16 cellular contexts compared by ENCODE assay signal in genomic region chr4:113471141-113471860, GRCh38.
DNase-seq lines count a peak whose midpoint lies in the region; ATAC-seq, FAIRE-seq and TF ChIP-seq lines count a peak whose summit lies in the region.
"Had no signal": no experiment of that assay in that cellular context is flagged by ENCODE, and none has a peak within 500 bp of the region (broad histone marks: within the 10 kb centered on the region; RNA-seq: fewer than 3 reads in every experiment).

No MANE protein-coding gene starts in this region.

- POLR2A ChIA-PET in MCF 10A (lab: Yijun Ruan, JAX), result interaction anchor here (0.6 to 1.2 kb wide), 4 partner anchors 25 to 569 kb away, joined by 3 to 4 read pairs (median 3); no protein-coding TSS in a partner anchor

- H3K27me3 ChIP-seq in mammary epithelial cell (ENCODE audit: insufficient read depth, low read length) (no peaks in the 10 kb centered on the region), adipocyte (replicated peaks; ENCODE audit: control insufficient read depth, insufficient read depth, low read length) (no peaks in the 10 kb centered on the region), subcutaneous abdominal adipose tissue (ENCODE audit: control insufficient read depth in 5 of 5, insufficient read depth in 4 of 5, low read length in 5 of 5) (no peaks in the 10 kb centered on the region), pancreas (no peaks in the 10 kb centered on the region), esophagus squamous epithelium (no peaks in the 10 kb centered on the region)
- H3K27me3 ChIP-seq: cardiac muscle cell had no signal

- H3K36me3 Mint-ChIP-seq in MCF 10A (ENCODE audit: insufficient read depth, unreplicated experiment), result no peaks in the 10 kb centered on the region

- no peak for DNase-seq in MCF 10A (ENCODE audit: unreplicated experiment)
- DNase-seq in mammary epithelial cell, result no peak
- no peak for DNase-seq in adipocyte (ENCODE audit: low read depth)
- DNase-seq in foreskin fibroblast, result peak; percentile 19 to 51
- DNase-seq in pancreas, result no peak
- DNase-seq in esophagus squamous epithelium (lab: John Stamatoyannopoulos, UW), result no peak
- no peak for DNase-seq in AML-193 (lab: John Stamatoyannopoulos, UW)
- DNase-seq: activated CD8-positive, alpha-beta T cell treated with anti-CD3 and anti-CD28 coated beads, Interleukin-2, amount 10 ng/mL, durations not matched to agents 7 days and 5 days; activated effector memory CD4-positive, alpha-beta T cell treated with anti-CD3 and anti-CD28 coated beads, Interleukin-2, amount 50 U/mL, for 16 hours; COR-L47; GDM1; NCI-H1694 treated with DMSO at 0.1 percent for 48 hours; NCI-H510A treated with DMSO at 0.1 percent for 48 hours had no signal

- H3K79me2 ChIP-seq in mammary epithelial cell (ENCODE audit: insufficient read depth, low read length), result no peaks in the 10 kb centered on the region

- peaks cover 9% of the 10 kb centered on the region for H3K9me3 Mint-ChIP-seq in MCF 10A (ENCODE audit: unreplicated experiment)

- BruUV-seq in MCF 10A (replicated peaks; lab: Mats Ljungman, UMichigan), result no TSS peak
- BruUV-seq in mammary epithelial cell (replicated peaks; lab: Mats Ljungman, UMichigan), result no TSS peak

- TF ChIP-seq CTCF in MCF 10A (IDR thresholded peaks at IDR 0.05; ENCODE audit: unreplicated experiment), result no peak
- no peak for TF ChIP-seq CTCF in mammary epithelial cell (conservative IDR thresholded peaks at IDR 0.05 in 1 of 2, IDR thresholded peaks at IDR 0.05 in 1 of 2; ENCODE audit: extremely low read depth in 1 of 2, insufficient read depth in 1 of 2, low read depth in 1 of 2, low read length in 2 of 2)
- no peak for TF ChIP-seq CTCF in foreskin fibroblast (IDR thresholded peaks at IDR 0.05; ENCODE audit: low read depth, low read length)
- no peak for TF ChIP-seq CTCF in pancreas (IDR thresholded peaks at IDR 0.05)
- TF ChIP-seq CTCF in esophagus squamous epithelium (IDR thresholded peaks at IDR 0.05), result no peak

- H3K36me3 ChIP-seq in mammary epithelial cell (ENCODE audit: insufficient read depth, low read length), result no peaks in the 10 kb centered on the region
- peaks cover 12% of the 10 kb centered on the region for H3K36me3 ChIP-seq in adipocyte (ENCODE audit: control insufficient read depth, insufficient read depth, low read length, severe bottlenecking)
- peaks cover 0 to 10% (median 0%) of the 10 kb centered on the region in 5 donors for H3K36me3 ChIP-seq in subcutaneous abdominal adipose tissue (ENCODE audit: control insufficient read depth in 5 of 5, insufficient read depth in 5 of 5, low read length in 5 of 5)
- no peaks in the 10 kb centered on the region for H3K36me3 ChIP-seq in pancreas
- H3K36me3 ChIP-seq in esophagus squamous epithelium, result no peaks in the 10 kb centered on the region
- H3K36me3 ChIP-seq: cardiac muscle cell had no signal

- no peak for TF ChIP-seq POLR2A in esophagus squamous epithelium (IDR thresholded peaks at IDR 0.05)

- dilution Hi-C loops in mammary epithelial cell (cut with HindIII; ENCODE audit: low sequenced_read_pairs), result no loop called here

- CTCF ChIA-PET in MCF 10A (lab: Yijun Ruan, JAX), result interaction anchor here (0.7 kb wide), 1 partner anchor 172 kb away, joined by 9 read pairs; no protein-coding TSS in a partner anchor
- CTCF ChIA-PET in mammary epithelial cell (lab: Charles Lee; ENCODE audit: low non-redundant PET), result no interaction called here

- in situ Hi-C loops in mammary epithelial cell (cut with MboI; ENCODE audit: low sequenced_read_pairs in 2 of 2), result no loop called here

- no peak overlapping the region for H3K9ac ChIP-seq in mammary epithelial cell (ENCODE audit: insufficient read depth, low read length)
- H3K9ac ChIP-seq in adipocyte (ENCODE audit: low read length), result peak overlapping the region; percentile 72
- H3K9ac ChIP-seq in subcutaneous abdominal adipose tissue (ENCODE audit: low read length in 5 of 5), result no peak overlapping the region

- intact Hi-C loops in MCF 10A (cut with micrococcal nuclease) (no loop called here), mammary epithelial cell (cut with micrococcal nuclease) (no loop called here), pancreas (cut with DNase I) (no loop called here), esophagus squamous epithelium (cut with DNase I) (no loop called here)

- FAIRE-seq in pancreas (lab: Jason Lieb, UNC), result no peak
- FAIRE-seq: islet of Langerhans had no signal

- no peak overlapping the region for H3K4me3 Mint-ChIP-seq in MCF 10A (ENCODE audit: unreplicated experiment)
- H3K4me3 Mint-ChIP-seq: activated CD8-positive, alpha-beta T cell treated with anti-CD3 and anti-CD28 coated beads, Interleukin-2, amount 10 ng/mL, durations not matched to agents 7 days and 5 days had no signal

- 100% methylated on average over 4 of the region's 4 CpGs for WGBS in mammary epithelial cell (ENCODE audit: low coverage, missing lambda C conversion rate)
- 90 to 99% methylated on average over 4 of the region's 4 CpGs for WGBS in pancreas, 2 donors
- WGBS in esophagus squamous epithelium, 2 donors, result 77 to 89% methylated on average over 4 of the region's 4 CpGs

- no peak overlapping the region for H3K4me2 ChIP-seq in mammary epithelial cell (ENCODE audit: insufficient read depth, low read depth, low read length)

- peaks cover 35% of the 10 kb centered on the region for H3K4me1 ChIP-seq in mammary epithelial cell (ENCODE audit: insufficient read depth, low read length)
- H3K4me1 ChIP-seq in adipocyte (ENCODE audit: control insufficient read depth, insufficient read depth, low read length), result peaks cover 93% of the 10 kb centered on the region
- peaks cover 0 to 24% (median 15%) of the 10 kb centered on the region in 5 donors for H3K4me1 ChIP-seq in subcutaneous abdominal adipose tissue (ENCODE audit: control insufficient read depth in 5 of 5, insufficient read depth in 5 of 5, low read length in 5 of 5)
- H3K4me1 ChIP-seq in pancreas, result no peaks in the 10 kb centered on the region
- H3K4me1 ChIP-seq in esophagus squamous epithelium, result peaks cover 11 to 47% (median 16%) of the 10 kb centered on the region in 3 donors

- H3K27ac Mint-ChIP-seq in MCF 10A (ENCODE audit: low read depth, unreplicated experiment), result peak overlapping the region; percentile 87
- H3K27ac Mint-ChIP-seq: activated CD8-positive, alpha-beta T cell treated with anti-CD3 and anti-CD28 coated beads, Interleukin-2, amount 10 ng/mL, durations not matched to agents 7 days and 5 days had no signal

- ATAC-seq in pancreas, result no peak
- ATAC-seq: activated CD8-positive, alpha-beta T cell treated with anti-CD3 and anti-CD28 coated beads, Interleukin-2, amount 10 ng/mL, durations not matched to agents 7 days and 5 days had no signal

- H3K4me3 ChIP-seq in mammary epithelial cell (replicated peaks in 1 of 3; ENCODE audit: insufficient read depth in 1 of 3, low read depth in 2 of 3, low read length in 3 of 3) (no peak overlapping the region), adipocyte (ENCODE audit: low read length) (peak overlapping the region; percentile 28), foreskin fibroblast (ENCODE audit: low read depth in 1 of 2, low read length in 2 of 2) (no peak overlapping the region), subcutaneous abdominal adipose tissue (ENCODE audit: low read depth in 1 of 5, low read length in 5 of 5) (no peak overlapping the region), pancreas (no peak overlapping the region), esophagus squamous epithelium (no peak overlapping the region)
- H3K4me3 ChIP-seq: cardiac muscle cell had no signal

- H3K9me3 ChIP-seq in mammary epithelial cell (replicated peaks; ENCODE audit: insufficient read depth, low read length), result peaks cover 2% of the 10 kb centered on the region
- H3K9me3 ChIP-seq in adipocyte (ENCODE audit: control insufficient read depth, low read length), result peaks cover 2% of the 10 kb centered on the region
- no peaks in the 10 kb centered on the region for H3K9me3 ChIP-seq in subcutaneous abdominal adipose tissue (ENCODE audit: control insufficient read depth in 5 of 5, low read length in 5 of 5)
- no peaks in the 10 kb centered on the region for H3K9me3 ChIP-seq in pancreas
- peaks cover 0 to under 1% (median 0%) of the 10 kb centered on the region in 3 donors for H3K9me3 ChIP-seq in esophagus squamous epithelium

- H3K27ac ChIP-seq in mammary epithelial cell (ENCODE audit: insufficient read depth, low read depth, low read length) (no peak overlapping the region), subcutaneous abdominal adipose tissue (ENCODE audit: low read depth, low read length) (peak overlapping the region; percentile 59), pancreas (no peak overlapping the region), esophagus squamous epithelium (no peak overlapping the region)
- H3K27ac ChIP-seq: cardiac muscle cell had no signal

- H3K27me3 Mint-ChIP-seq in MCF 10A (ENCODE audit: insufficient read depth, unreplicated experiment), result no peaks in the 10 kb centered on the region

- H2AFZ ChIP-seq in mammary epithelial cell (ENCODE audit: low read depth, low read length), result no peak overlapping the region

- H4K20me1 ChIP-seq in mammary epithelial cell (ENCODE audit: insufficient read depth, low read length), result no peaks in the 10 kb centered on the region

- H3K4me1 Mint-ChIP-seq in MCF 10A (ENCODE audit: insufficient read depth, unreplicated experiment), result peaks cover 37% of the 10 kb centered on the region

Comparison
In these comparisons a context has a peak if more than half of its experiments do, and no peak if none do; other contexts are left out.
1. DNase-seq: peak in foreskin fibroblast (2 of 2); none in MCF 10A (single experiment), mammary epithelial cell (single experiment), adipocyte (single experiment), pancreas (0 of 6), esophagus squamous epithelium (single experiment) and AML-193 (0 of 2).